Comparison of ENCODE assay signal across 8 cellular contexts in genomic region chr10:110010076-110011069, GRCh38. TPM values are rescaled to one million over a fixed set of nuclear protein-coding genes. Genes with fewer than 3 reads are reported as not detected.
A peak's percentile ranks its signal among the peaks of the same experiment; 100 is the strongest.
DNase-seq lines count a peak whose midpoint lies in the region; ATAC-seq and TF ChIP-seq lines count a peak whose summit lies in the region.

No MANE protein-coding gene starts in this region.

- TF ChIP-seq CTCF in fibroblast of the aortic adventitia (IDR thresholded peaks at IDR 0.05; ENCODE audit: insufficient read depth, low read length) = no peak

- peaks cover 61% of the 10 kb centered on the region for H3K4me1 Mint-ChIP-seq in stimulated activated naive CD8-positive, alpha-beta T cell treated with anti-CD3 and anti-CD28 coated beads, Interleukin-15, amount 100 ng/mL, for 72 hours

- CTCF ChIA-PET in HEK293T (lab: Yijun Ruan, JAX) = no interaction called here

- H3K9me3 Mint-ChIP-seq in stimulated activated naive CD8-positive, alpha-beta T cell treated with anti-CD3 and anti-CD28 coated beads, Interleukin-15, amount 100 ng/mL, for 72 hours = no peaks in the 10 kb centered on the region

- peak overlapping the region; percentile 70 to 99 for H3K27ac Mint-ChIP-seq in stimulated activated naive CD8-positive, alpha-beta T cell treated with anti-CD3 and anti-CD28 coated beads, Interleukin-15, amount 100 ng/mL, for 72 hours

- peak; percentile 53 to 55 for DNase-seq in activated CD4-positive, alpha-beta T cell treated with anti-CD3 and anti-CD28 coated beads for 4 hours
- DNase-seq in fibroblast of the aortic adventitia (ENCODE audit: low read depth) (no peak), HEK293T (ENCODE audit: extremely low spot score) (no peak)
- peak; percentile 45 to 63 for DNase-seq in stimulated activated naive CD8-positive, alpha-beta T cell treated with anti-CD3 and anti-CD28 coated beads, Interleukin-15, amount 100 ng/mL, for 72 hours

- H3K4me3 ChIP-seq in fibroblast of the aortic adventitia (ENCODE audit: low read depth, low read length) = peak overlapping the region; percentile 93

- no peak overlapping the region for H3K4me3 Mint-ChIP-seq in stimulated activated naive CD8-positive, alpha-beta T cell treated with anti-CD3 and anti-CD28 coated beads, Interleukin-15, amount 100 ng/mL, for 72 hours

- no peaks in the 10 kb centered on the region for H3K27me3 Mint-ChIP-seq in stimulated activated naive CD8-positive, alpha-beta T cell treated with anti-CD3 and anti-CD28 coated beads, Interleukin-15, amount 100 ng/mL, for 72 hours

- POLR2A ChIA-PET in HEK293T (lab: Yijun Ruan, JAX) = no interaction called here

- ATAC-seq in GM18868 (IDR thresholded peaks at IDR 0.05; ENCODE audit: unreplicated experiment) (peak; percentile 32), HG03175 (IDR thresholded peaks at IDR 0.05; ENCODE audit: unreplicated experiment) (peak; percentile 15), GM21717 (IDR thresholded peaks at IDR 0.05; ENCODE audit: unreplicated experiment) (no peak), HG02642 (IDR thresholded peaks at IDR 0.05; ENCODE audit: poor library complexity, unreplicated experiment) (no peak)
- ATAC-seq in stimulated activated naive CD8-positive, alpha-beta T cell treated with anti-CD3 and anti-CD28 coated beads, Interleukin-15, amount 100 ng/mL, for 72 hours = peak; percentile 84

TF ChIP-seq in HEK293T, 16 proteins besides CTCF, POLR2A, EP300 and RAD21:
- TF ChIP-seq ARNT (IDR thresholded peaks at IDR 0.05) = no peak
- TF ChIP-seq TARDBP (IDR thresholded peaks at IDR 0.05) = no peak
- no peak for TF ChIP-seq HDGF (IDR thresholded peaks at IDR 0.05; ENCODE audit: borderline replicate concordance)
- no peak for TF ChIP-seq L3MBTL2 (conservative IDR thresholded peaks at IDR 0.05)
- TF ChIP-seq ELF4 (IDR thresholded peaks at IDR 0.05) = no peak

RNA-seq across cellular contexts. Expression of gene ADD3, which starts 2.6 kb away (rescaled TPM):
- total RNA-seq in fibroblast of the aortic adventitia (ENCODE audit: low replicate concordance) = 127 and 524 TPM in 2 replicates

Comparison
In these comparisons a context has a peak if more than half of its experiments do, and no peak if none do; other contexts are left out.
1. ATAC-seq: peak in GM18868 (single experiment), HG03175 (single experiment) and stimulated activated naive CD8-positive, alpha-beta T cell treated with anti-CD3 and anti-CD28 coated beads, Interleukin-15, amount 100 ng/mL, for 72 hours (single experiment); none in GM21717 (single experiment) and HG02642 (single experiment).
2. DNase-seq: peak in activated CD4-positive, alpha-beta T cell treated with anti-CD3 and anti-CD28 coated beads for 4 hours (2 of 2) and stimulated activated naive CD8-positive, alpha-beta T cell treated with anti-CD3 and anti-CD28 coated beads, Interleukin-15, amount 100 ng/mL, for 72 hours (2 of 2); none in fibroblast of the aortic adventitia (single experiment) and HEK293T (single experiment).